In the genomic region with DNA sequence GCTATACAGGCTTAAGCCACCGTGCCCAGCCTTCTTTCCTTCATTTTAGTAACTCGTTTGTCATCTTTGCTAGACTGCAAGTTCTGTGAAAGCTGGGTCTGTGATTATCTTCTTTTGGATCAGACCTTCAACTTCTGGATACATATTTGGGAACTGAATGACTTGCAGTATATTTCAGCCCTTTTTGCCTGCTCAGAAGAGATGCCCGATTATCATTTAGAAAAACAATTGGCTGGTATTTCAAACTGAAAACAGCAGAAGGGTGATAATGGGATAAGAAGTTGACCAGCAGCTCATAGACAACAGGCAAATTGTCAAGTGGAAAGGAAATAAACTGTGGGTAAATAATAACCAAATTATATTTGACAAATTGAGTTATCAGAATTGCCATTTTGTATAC, we compare ENCODE assay signal across 1 cellular context.
TF ChIP-seq lines count a peak whose summit lies in the region.

No MANE protein-coding gene starts in this region.

TF ChIP-seq in K562, 482 proteins besides CTCF, POLR2A, EP300 and RAD21 (continued from another document and continues in another):
- TF ChIP-seq, protein P1, sequence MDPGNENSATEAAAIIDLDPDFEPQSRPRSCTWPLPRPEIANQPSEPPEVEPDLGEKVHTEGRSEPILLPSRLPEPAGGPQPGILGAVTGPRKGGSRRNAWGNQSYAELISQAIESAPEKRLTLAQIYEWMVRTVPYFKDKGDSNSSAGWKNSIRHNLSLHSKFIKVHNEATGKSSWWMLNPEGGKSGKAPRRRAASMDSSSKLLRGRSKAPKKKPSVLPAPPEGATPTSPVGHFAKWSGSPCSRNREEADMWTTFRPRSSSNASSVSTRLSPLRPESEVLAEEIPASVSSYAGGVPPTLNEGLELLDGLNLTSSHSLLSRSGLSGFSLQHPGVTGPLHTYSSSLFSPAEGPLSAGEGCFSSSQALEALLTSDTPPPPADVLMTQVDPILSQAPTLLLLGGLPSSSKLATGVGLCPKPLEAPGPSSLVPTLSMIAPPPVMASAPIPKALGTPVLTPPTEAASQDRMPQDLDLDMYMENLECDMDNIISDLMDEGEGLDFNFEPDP (CRISPR knock-in tag; IDR thresholded peaks at IDR 0.05), result no peak
- TF ChIP-seq ZNF41 (CRISPR knock-in tag; conservative IDR thresholded peaks at IDR 0.05) (no peak), CBFB (CRISPR knock-in tag; IDR thresholded peaks at IDR 0.05) (no peak), ASH1L (IDR thresholded peaks at IDR 0.05; ENCODE audit: borderline replicate concordance, low read depth, partially characterized antibody) (no peak), RBM22 (IDR thresholded peaks at IDR 0.05; ENCODE audit: low read depth, low read length, poor library complexity, severe bottlenecking) (no peak), XRCC5 (IDR thresholded peaks at IDR 0.05; ENCODE audit: low read depth, low read length) (no peak), HBP1 (CRISPR knock-in tag; IDR thresholded peaks at IDR 0.05) (no peak), TCF3 (CRISPR knock-in tag; IDR thresholded peaks at IDR 0.05) (no peak), ZEB2 (IDR thresholded peaks at IDR 0.05) (no peak), MYBL2 (IDR thresholded peaks at IDR 0.05; ENCODE audit: low read depth) (peak; percentile 52; the same call in 1 of the 2 replicates), MYBL2 (CRISPR knock-in tag; IDR thresholded peaks at IDR 0.05; ENCODE audit: borderline replicate concordance) (no peak), C11orf30 (IDR thresholded peaks at IDR 0.05; ENCODE audit: low read depth) (peak; percentile 91), NR1H2 (CRISPR knock-in tag; IDR thresholded peaks at IDR 0.05) (no peak), SMAD1 (IDR thresholded peaks at IDR 0.05; ENCODE audit: low read depth, low read length, partially characterized antibody) (no peak), SRSF1 (IDR thresholded peaks at IDR 0.05; ENCODE audit: low read depth, low read length) (no peak), NFRKB (IDR thresholded peaks at IDR 0.05; ENCODE audit: low read depth) (no peak), HNRNPK (IDR thresholded peaks at IDR 0.05; ENCODE audit: low read depth, low read length, poor library complexity, severe bottlenecking) (no peak), SMARCA5 (IDR thresholded peaks at IDR 0.05) (no peak), SMAD2 (IDR thresholded peaks at IDR 0.05; ENCODE audit: low read depth, low read length) (no peak), ZNF583 (CRISPR knock-in tag; IDR thresholded peaks at IDR 0.05) (no peak), HOMEZ (CRISPR knock-in tag; IDR thresholded peaks at IDR 0.05) (no peak), ZNF232 (CRISPR knock-in tag; IDR thresholded peaks at IDR 0.05) (no peak), ESRRB (CRISPR knock-in tag; IDR thresholded peaks at IDR 0.05; ENCODE audit: borderline replicate concordance) (no peak), RNF2 (IDR thresholded peaks at IDR 0.05) (no peak), STAT6 (CRISPR knock-in tag; IDR thresholded peaks at IDR 0.05) (no peak), CBX1 (IDR thresholded peaks at IDR 0.05; ENCODE audit: low read depth) (no peak), RFX7 (CRISPR knock-in tag; IDR thresholded peaks at IDR 0.05) (no peak), KAT7 (CRISPR knock-in tag; IDR thresholded peaks at IDR 0.05; ENCODE audit: borderline replicate concordance) (no peak), ZNF3 (CRISPR knock-in tag; IDR thresholded peaks at IDR 0.05) (no peak), ZNF174 (CRISPR knock-in tag; IDR thresholded peaks at IDR 0.05) (no peak), GTF3C2 (IDR thresholded peaks at IDR 0.05; ENCODE audit: borderline replicate concordance, extremely low read depth, insufficient read length) (no peak), ARID1B (IDR thresholded peaks at IDR 0.05) (peak; percentile 60), ZNF347 (CRISPR knock-in tag; IDR thresholded peaks at IDR 0.05; ENCODE audit: low read depth) (no peak), CBX5 (IDR thresholded peaks at IDR 0.05; ENCODE audit: borderline replicate concordance, low read depth) (no peak), HNRNPUL1 (IDR thresholded peaks at IDR 0.05; ENCODE audit: low read length) (no peak), ZBTB1 (CRISPR knock-in tag; IDR thresholded peaks at IDR 0.05; ENCODE audit: borderline replicate concordance, low read depth) (no peak), MAFK (IDR thresholded peaks at IDR 0.05; ENCODE audit: low read length) (peak; percentile 60; the same call in 1 of the 2 replicates), PTBP1 (IDR thresholded peaks at IDR 0.05; ENCODE audit: low read depth, low read length) (no peak), STAG1 (CRISPR knock-in tag; IDR thresholded peaks at IDR 0.05; ENCODE audit: borderline replicate concordance) (no peak), ILF3 (IDR thresholded peaks at IDR 0.05; ENCODE audit: borderline replicate concordance) (no peak), POLR3A (IDR thresholded peaks at IDR 0.05; ENCODE audit: borderline replicate concordance, extremely low read depth, insufficient read depth, insufficient read length) (no peak), PML (IDR thresholded peaks at IDR 0.05; ENCODE audit: low read length) (no peak), PHB2 (IDR thresholded peaks at IDR 0.05; ENCODE audit: low read depth) (no peak), SREBF1 (IDR thresholded peaks at IDR 0.05; ENCODE audit: borderline replicate concordance, low read depth, low read length) (no peak), ZNF764 (CRISPR knock-in tag; IDR thresholded peaks at IDR 0.05; ENCODE audit: low read depth) (no peak), SETDB1 (IDR thresholded peaks at IDR 0.05; ENCODE audit: low read length) (no peak), FOSL1 (tag; conservative IDR thresholded peaks at IDR 0.05) (no peak)
- TF ChIP-seq, protein P2, sequence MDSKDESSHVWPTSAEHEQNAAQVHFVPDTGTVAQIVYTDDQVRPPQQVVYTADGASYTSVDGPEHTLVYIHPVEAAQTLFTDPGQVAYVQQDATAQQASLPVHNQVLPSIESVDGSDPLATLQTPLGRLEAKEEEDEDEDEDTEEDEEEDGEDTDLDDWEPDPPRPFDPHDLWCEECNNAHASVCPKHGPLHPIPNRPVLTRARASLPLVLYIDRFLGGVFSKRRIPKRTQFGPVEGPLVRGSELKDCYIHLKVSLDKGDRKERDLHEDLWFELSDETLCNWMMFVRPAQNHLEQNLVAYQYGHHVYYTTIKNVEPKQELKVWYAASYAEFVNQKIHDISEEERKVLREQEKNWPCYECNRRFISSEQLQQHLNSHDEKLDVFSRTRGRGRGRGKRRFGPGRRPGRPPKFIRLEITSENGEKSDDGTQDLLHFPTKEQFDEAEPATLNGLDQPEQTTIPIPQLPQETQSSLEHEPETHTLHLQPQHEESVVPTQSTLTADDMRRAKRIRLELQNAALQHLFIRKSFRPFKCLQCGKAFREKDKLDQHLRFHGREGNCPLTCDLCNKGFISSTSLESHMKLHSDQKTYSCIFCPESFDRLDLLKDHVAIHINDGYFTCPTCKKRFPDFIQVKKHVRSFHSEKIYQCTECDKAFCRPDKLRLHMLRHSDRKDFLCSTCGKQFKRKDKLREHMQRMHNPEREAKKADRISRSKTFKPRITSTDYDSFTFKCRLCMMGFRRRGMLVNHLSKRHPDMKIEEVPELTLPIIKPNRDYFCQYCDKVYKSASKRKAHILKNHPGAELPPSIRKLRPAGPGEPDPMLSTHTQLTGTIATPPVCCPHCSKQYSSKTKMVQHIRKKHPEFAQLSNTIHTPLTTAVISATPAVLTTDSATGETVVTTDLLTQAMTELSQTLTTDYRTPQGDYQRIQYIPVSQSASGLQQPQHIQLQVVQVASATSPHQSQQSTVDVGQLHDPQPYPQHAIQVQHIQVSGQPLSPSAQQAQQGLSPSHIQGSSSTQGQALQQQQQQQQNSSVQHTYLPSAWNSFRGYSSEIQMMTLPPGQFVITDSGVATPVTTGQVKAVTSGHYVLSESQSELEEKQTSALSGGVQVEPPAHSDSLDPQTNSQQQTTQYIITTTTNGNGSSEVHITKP (IDR thresholded peaks at IDR 0.05; ENCODE audit: partially characterized antibody), result no peak
- TF ChIP-seq, protein P3, sequence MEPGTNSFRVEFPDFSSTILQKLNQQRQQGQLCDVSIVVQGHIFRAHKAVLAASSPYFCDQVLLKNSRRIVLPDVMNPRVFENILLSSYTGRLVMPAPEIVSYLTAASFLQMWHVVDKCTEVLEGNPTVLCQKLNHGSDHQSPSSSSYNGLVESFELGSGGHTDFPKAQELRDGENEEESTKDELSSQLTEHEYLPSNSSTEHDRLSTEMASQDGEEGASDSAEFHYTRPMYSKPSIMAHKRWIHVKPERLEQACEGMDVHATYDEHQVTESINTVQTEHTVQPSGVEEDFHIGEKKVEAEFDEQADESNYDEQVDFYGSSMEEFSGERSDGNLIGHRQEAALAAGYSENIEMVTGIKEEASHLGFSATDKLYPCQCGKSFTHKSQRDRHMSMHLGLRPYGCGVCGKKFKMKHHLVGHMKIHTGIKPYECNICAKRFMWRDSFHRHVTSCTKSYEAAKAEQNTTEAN (CRISPR knock-in tag; IDR thresholded peaks at IDR 0.05), result no peak
